In genomic region chr6:3337521-3338350, GRCh38 we compare ENCODE assay signal across 9 cellular contexts.
DNase-seq lines count a peak whose midpoint lies in the region; ATAC-seq and TF ChIP-seq lines count a peak whose summit lies in the region.
"Had no signal": no experiment of that assay in that cellular context is flagged by ENCODE, and none has a peak within 500 bp of the region (broad histone marks: within the 10 kb centered on the region; RNA-seq: fewer than 3 reads in every experiment).

No MANE protein-coding gene starts in this region.

- H3K4me2 ChIP-seq in Loucy (ENCODE audit: low read depth, low read length, poor library complexity, severe bottlenecking) (peak overlapping the region; percentile 42), osteoblast (ENCODE audit: insufficient read depth, low read length) (peak overlapping the region; percentile 64)

- H3K27ac Mint-ChIP-seq in brain = peak overlapping the region; percentile 66 to 97 (median 85)

- ATAC-seq in GM21381 (IDR thresholded peaks at IDR 0.05; ENCODE audit: unreplicated experiment) (no peak), HG03520 (IDR thresholded peaks at IDR 0.05; ENCODE audit: unreplicated experiment) (no peak), GM19395 (IDR thresholded peaks at IDR 0.05; ENCODE audit: unreplicated experiment) (no peak)

- H3K27me3 ChIP-seq in Loucy (ENCODE audit: insufficient read depth, low read length, poor library complexity, severe bottlenecking) (no peaks in the 10 kb centered on the region), osteoblast (ENCODE audit: insufficient read depth, low read length) (no peaks in the 10 kb centered on the region)

- DNase-seq in EH (ENCODE audit: low read depth) = peak; percentile 47
- no peak for DNase-seq in osteoblast (ENCODE audit: insufficient read length, low spot score, missing footprints)
- no peak for DNase-seq in activated gamma-delta T cell treated with Interleukin-2 at 50 U/mL for 16 hours
- DNase-seq: T-helper 1 cell had no signal

- 0 out of 2 replicates have a peak overlapping the region, but pooled peaks have one; percentile 51 for H2AFZ ChIP-seq in Loucy (ENCODE audit: low read length)
- H2AFZ ChIP-seq in osteoblast (ENCODE audit: low read length) = peak overlapping the region; percentile 52

- H3K4me3 ChIP-seq in Loucy (ENCODE audit: low read length, poor library complexity, severe bottlenecking) (no peak overlapping the region), osteoblast (ENCODE audit: insufficient read depth, low read length) (peak overlapping the region; percentile 38)

- H3K79me2 ChIP-seq in Loucy (ENCODE audit: insufficient read depth, low read length) (no peaks in the 10 kb centered on the region), osteoblast (ENCODE audit: insufficient read depth, low read length) (peaks cover 4% of the 10 kb centered on the region)

- H3K9me3 ChIP-seq in Loucy (ENCODE audit: insufficient read depth, low read depth, low read length) (no peaks in the 10 kb centered on the region), osteoblast (ENCODE audit: low read depth, low read length) (no peaks in the 10 kb centered on the region)

- peak overlapping the region in 1 of 5 experiments; percentile 17 for H3K4me3 Mint-ChIP-seq in brain

- no peaks in the 10 kb centered on the region for H3K36me3 Mint-ChIP-seq in brain

- peaks cover 96% of the 10 kb centered on the region for H3K4me1 Mint-ChIP-seq in brain

- peaks cover 0 to 3% (median 0%) of the 10 kb centered on the region in 5 experiments for H3K9me3 Mint-ChIP-seq in brain

- H3K27me3 Mint-ChIP-seq in brain = peaks cover 3% of the 10 kb centered on the region

- H3K36me3 ChIP-seq in Loucy (ENCODE audit: insufficient read depth, low read length) (no peaks in the 10 kb centered on the region), osteoblast (ENCODE audit: insufficient read depth, low read length) (no peaks in the 10 kb centered on the region)

- H4K20me1 ChIP-seq in Loucy (ENCODE audit: insufficient read depth, low read length, poor library complexity, severe bottlenecking) = no peaks in the 10 kb centered on the region
- no peaks in the 10 kb centered on the region for H4K20me1 ChIP-seq in osteoblast (ENCODE audit: insufficient read depth, low read length)

- peak overlapping the region; percentile 15 for H3K27ac ChIP-seq in osteoblast (ENCODE audit: low read depth, low read length)

- no peaks in the 10 kb centered on the region for H3F3A ChIP-seq in Loucy (ENCODE audit: low read depth)

- TF ChIP-seq CTCF in Loucy (conservative IDR thresholded peaks at IDR 0.05; ENCODE audit: low read length) (no peak), brain (conservative IDR thresholded peaks at IDR 0.05) (no peak), osteoblast (IDR thresholded peaks at IDR 0.05; ENCODE audit: extremely low read depth, low read depth, low read length) (no peak)

- H3K4me1 ChIP-seq in Loucy (ENCODE audit: insufficient read depth, low read length, poor library complexity, severe bottlenecking) = peaks cover 19% of the 10 kb centered on the region
- H3K4me1 ChIP-seq in osteoblast (ENCODE audit: insufficient read depth, low read length) = peaks cover 47% of the 10 kb centered on the region

- H3K9me2 ChIP-seq in Loucy (replicated peaks; ENCODE audit: low read depth, low read length) = no peaks in the 10 kb centered on the region

- H3K9ac ChIP-seq in Loucy (ENCODE audit: low read depth, low read length, poor library complexity, severe bottlenecking) = no peak overlapping the region
